ENCODE assay signal across 8 cellular contexts in genomic region chr3:46998121-46998851, GRCh38. TPM values are rescaled to one million over a fixed set of nuclear protein-coding genes. Genes with fewer than 3 reads are reported as not detected.
DNase-seq lines count a peak whose midpoint lies in the region; ATAC-seq, FAIRE-seq and TF ChIP-seq lines count a peak whose summit lies in the region.

No MANE protein-coding gene starts in this region.

- H3K79me2 ChIP-seq in mammary epithelial cell (ENCODE audit: insufficient read depth, low read length): no peaks in the 10 kb centered on the region

- H3K36me3 ChIP-seq in mammary epithelial cell (ENCODE audit: insufficient read depth, low read length) (peaks cover 2% of the 10 kb centered on the region), liver (ENCODE audit: control insufficient read depth in 4 of 4, insufficient read depth in 3 of 4, low read depth in 1 of 4, low read length in 3 of 4) (peaks cover 0 to 26% (median 7%) of the 10 kb centered on the region in 4 donors)

- no peaks in the 10 kb centered on the region for H3K27me3 Mint-ChIP-seq in WTC11 (ENCODE audit: low read depth)

- in situ Hi-C loops in mammary epithelial cell (cut with MboI; ENCODE audit: low sequenced_read_pairs in 2 of 2): no loop called here

- H3K9me3 Mint-ChIP-seq in WTC11: no peaks in the 10 kb centered on the region

- H3K9ac ChIP-seq in mammary epithelial cell (ENCODE audit: insufficient read depth, low read length) (no peak overlapping the region), liver (ENCODE audit: low read depth in 1 of 2, low read length in 2 of 2) (no peak overlapping the region)

- intact Hi-C loops in mammary epithelial cell (cut with micrococcal nuclease): loop anchor here (1.0 to 2.0 kb wide), 6 partner anchors 19 to 293 kb away; partner anchors contain the start of gene NBEAL2

- no peaks in the 10 kb centered on the region for H3K9me3 ChIP-seq in mammary epithelial cell (replicated peaks; ENCODE audit: insufficient read depth, low read length)
- no peaks in the 10 kb centered on the region for H3K9me3 ChIP-seq in liver (ENCODE audit: control insufficient read depth in 4 of 4, low read length in 3 of 4)

- H3K36me3 Mint-ChIP-seq in WTC11: peaks cover 6% of the 10 kb centered on the region; the same call in 1 of the 2 replicates

- no TSS peak for BruUV-seq in mammary epithelial cell (replicated peaks; lab: Mats Ljungman, UMichigan)

- no peaks in the 10 kb centered on the region for H3K27me3 ChIP-seq in mammary epithelial cell (ENCODE audit: insufficient read depth, low read length)
- H3K27me3 ChIP-seq in liver (ENCODE audit: control insufficient read depth in 4 of 4, insufficient read depth in 4 of 4, low read length in 3 of 4): no peaks in the 10 kb centered on the region

- peak; percentile 40 for FAIRE-seq in HTR-8/SVneo (lab: Jason Lieb, UNC)

- CTCF ChIA-PET in WTC11 (lab: Charles Lee) (interaction anchor here (0.6 to 4.0 kb wide), 24 partner anchors 10 to 382 kb away, joined by 3 to 59 read pairs (median 5); partner anchors contain the start of genes CCDC12, NBEAL2 and PTPN23), mammary epithelial cell (lab: Charles Lee; ENCODE audit: low non-redundant PET) (no interaction called here)

- no peak overlapping the region for H3K27ac ChIP-seq in mammary epithelial cell (ENCODE audit: insufficient read depth, low read depth, low read length)
- H3K27ac ChIP-seq in liver (ENCODE audit: low read depth in 1 of 2, low read length in 2 of 2): no peak overlapping the region

- TF ChIP-seq CTCF in WTC11 (IDR thresholded peaks at IDR 0.05) (peak; percentile 87), mammary epithelial cell (conservative IDR thresholded peaks at IDR 0.05 in 1 of 2, IDR thresholded peaks at IDR 0.05 in 1 of 2; ENCODE audit: extremely low read depth in 1 of 2, insufficient read depth in 1 of 2, low read depth in 1 of 2, low read length in 2 of 2) (peak; percentile 86 to 93), liver (IDR thresholded peaks at IDR 0.05; ENCODE audit: low read depth, low read length, missing input control) (peak; percentile 68)

- POLR2A ChIA-PET in WTC11 (lab: Charles Lee): interaction anchor here (0.6 to 1.2 kb wide), 5 partner anchors 11 to 365 kb away, joined by 3 read pairs; no protein-coding TSS in a partner anchor

- H3K4me3 ChIP-seq in mammary epithelial cell (replicated peaks in 1 of 3; ENCODE audit: insufficient read depth in 1 of 3, low read depth in 2 of 3, low read length in 3 of 3) (no peak overlapping the region), liver (ENCODE audit: low read depth in 1 of 3, low read length in 3 of 3) (no peak overlapping the region)

- H4K20me1 ChIP-seq in mammary epithelial cell (ENCODE audit: insufficient read depth, low read length): no peaks in the 10 kb centered on the region

- peaks cover 3% of the 10 kb centered on the region for H3K4me1 Mint-ChIP-seq in WTC11

- peak overlapping the region; percentile 94 for H3K27ac Mint-ChIP-seq in WTC11

- H3K4me2 ChIP-seq in mammary epithelial cell (ENCODE audit: insufficient read depth, low read depth, low read length): no peak overlapping the region

- peak; percentile 82 to 95 for TF ChIP-seq RAD21 in liver (IDR thresholded peaks at IDR 0.05)

- dilution Hi-C loops in mammary epithelial cell (cut with HindIII; ENCODE audit: low sequenced_read_pairs): loop anchor here (10.0 kb wide), 1 partner anchor 63 kb away; no protein-coding TSS in a partner anchor

- peaks cover 18% of the 10 kb centered on the region for H3K4me1 ChIP-seq in mammary epithelial cell (ENCODE audit: insufficient read depth, low read length)
- H3K4me1 ChIP-seq in liver (ENCODE audit: control insufficient read depth in 4 of 4, insufficient read depth in 4 of 4, low read length in 3 of 4): peaks cover 0 to 5% (median 1%) of the 10 kb centered on the region in 4 donors

- peak; percentile 57 for DNase-seq in CD1c-positive myeloid dendritic cell (ENCODE audit: extremely low spot score)
- peak; percentile 46 for DNase-seq in HTR-8/SVneo (ENCODE audit: insufficient read length, low spot score)
- DNase-seq in WTC11 (ENCODE audit: low spot score): peak; percentile 93
- DNase-seq in mammary epithelial cell: peak; percentile 50
- peak; percentile 56 to 62 for DNase-seq in stimulated activated CD8-positive, alpha-beta memory T cell treated with anti-CD3 and anti-CD28 coated beads, Interleukin-15, amount 100 ng/mL, for 48 hours (ENCODE audit: low read depth in 2 of 2)
- DNase-seq in cerebellar nuclear complex (lab: John Stamatoyannopoulos, UW): no peak

- ATAC-seq in WTC11: peak; percentile 86
- no peak for ATAC-seq in HG03469 (IDR thresholded peaks at IDR 0.05; ENCODE audit: unreplicated experiment)

- H2AFZ ChIP-seq in mammary epithelial cell (ENCODE audit: low read depth, low read length): no peak overlapping the region

- WGBS in mammary epithelial cell (ENCODE audit: low coverage, missing lambda C conversion rate): 59% methylated on average over 22 of the region's 27 CpGs
- 75% methylated on average over 27 of the region's 27 CpGs for WGBS in liver

- no peak overlapping the region for H3K4me3 Mint-ChIP-seq in WTC11

TF ChIP-seq in WTC11, 78 proteins besides CTCF, POLR2A, EP300 and RAD21 (continues in another document):
- TF ChIP-seq ZNF138 (CRISPR knock-in tag; conservative IDR thresholded peaks at IDR 0.05): no peak
- no peak for TF ChIP-seq AFF4 (CRISPR knock-in tag; IDR thresholded peaks at IDR 0.05; ENCODE audit: borderline replicate concordance)

TF ChIP-seq in liver, 16 proteins besides CTCF, POLR2A, EP300 and RAD21:
- TF ChIP-seq EGR1 (IDR thresholded peaks at IDR 0.05; ENCODE audit: low read depth in 2 of 2) (no peak), GABPA (IDR thresholded peaks at IDR 0.05 in 1 of 2, conservative IDR thresholded peaks at IDR 0.05 in 1 of 2) (no peak), NR2F2 (IDR thresholded peaks at IDR 0.05) (no peak), HNF4G (IDR thresholded peaks at IDR 0.05) (no peak), RXRA (IDR thresholded peaks at IDR 0.05) (no peak)

RNA-seq across cellular contexts. Expression of gene NBEAL2, which starts 18.8 kb away (rescaled TPM):
- total RNA-seq in WTC11 (2021): 64.0 to 80.0 TPM (median 64.3 TPM) in 3 replicates
- 10 to 100 TPM; 21.3 to 42.3 TPM for total RNA-seq in mammary epithelial cell
- polyA plus RNA-seq in mammary epithelial cell: 24.6 TPM
- polyA minus RNA-seq in mammary epithelial cell: 63.5 TPM
- total RNA-seq in liver: 10 to 100 TPM in 1 of 2 donors, 1 to 10 TPM in 1; 10.0 to 20.7 TPM
- polyA plus RNA-seq in liver: 1 to 10 TPM; 2.0 to 5.2 TPM

RNA-seq across cellular contexts. Expression of gene CCDC12, which starts 21.7 kb away (rescaled TPM):
- total RNA-seq in WTC11 (2021): 50.3 to 59.1 TPM (median 55.9 TPM) in 3 replicates
- total RNA-seq in mammary epithelial cell: 10 to 100 TPM; 17.8 to 42.1 TPM
- polyA plus RNA-seq in mammary epithelial cell: 31.4 TPM
- polyA minus RNA-seq in mammary epithelial cell: 19.6 TPM
- 10 to 100 TPM in 1 of 2 donors, 1 to 10 TPM in 1; 8.5 to 27.9 TPM for total RNA-seq in liver
- polyA plus RNA-seq in liver: 10 to 100 TPM; 25.2 to 35.1 TPM

Comparison
In these comparisons a context has a peak if more than half of its experiments do, and no peak if none do; other contexts are left out.
1. DNase-seq: peak in CD1c-positive myeloid dendritic cell (single experiment), HTR-8/SVneo (single experiment), WTC11 (single experiment), mammary epithelial cell (single experiment) and stimulated activated CD8-positive, alpha-beta memory T cell treated with anti-CD3 and anti-CD28 coated beads, Interleukin-15, amount 100 ng/mL, for 48 hours (2 of 2); none in cerebellar nuclear complex (0 of 2).
2. Peak in every context shown above with its lines, with median percentiles within 50 percentile points of each other: CTCF ChIP-seq.